23 cellular contexts compared by ENCODE assay signal in genomic region chr2:35443087-35443486, GRCh38.
"Had no signal": no experiment of that assay in that cellular context is flagged by ENCODE, and none has a peak within 500 bp of the region (broad histone marks: within the 10 kb centered on the region; RNA-seq: fewer than 3 reads in every experiment).

No MANE protein-coding gene starts in this region.

- H3K4me1 ChIP-seq: parathyroid adenoma, right lobe of liver, tibial artery had no signal

- FAIRE-seq: endothelial cell of umbilical vein, islet of Langerhans had no signal

- H3K27ac ChIP-seq: hepatocyte, parathyroid adenoma, right lobe of liver, skin epidermis, tibial artery had no signal

- H3K27me3 ChIP-seq: hepatocyte, right lobe of liver, tibial artery had no signal

- H3K4me2 ChIP-seq: hepatocyte had no signal

- H3K4me3 ChIP-seq: hepatocyte, right lobe of liver, skin epidermis, tibial artery had no signal

- H3K9ac ChIP-seq: parathyroid adenoma had no signal

- H3K9me3 ChIP-seq: right lobe of liver, tibial artery had no signal

- ATAC-seq: activated naive CD4-positive, alpha-beta T cell treated with anti-CD3 and anti-CD28 coated beads, Interleukin-2, amount 50 U/mL, for 72 hours; esophagus mucosa; right lobe of liver; stimulated activated effector memory CD8-positive, alpha-beta T cell treated with anti-CD3 and anti-CD28 coated beads, Interleukin-12 subunit alpha, Interleukin-12 subunit beta, amount 100 ng/mL, for 72 hours; stimulated activated naive CD8-positive, alpha-beta T cell treated with anti-CD3 and anti-CD28 coated beads, Interleukin-15, amount 100 ng/mL, for 72 hours; WTC11 had no signal

- DNase-seq: activated T-cell treated with anti-CD3 and anti-CD28 coated beads, Interleukin-2, amount 50 U/mL, for 1 hour; aorta; caudate nucleus; dermis blood vessel endothelial cell; effector memory CD4-positive, alpha-beta T cell; foreskin melanocyte; glutamatergic neuron; naive B cell; nucleus accumbens; right lobe of liver; stimulated activated CD4-positive, alpha-beta T cell treated with anti-CD3 and anti-CD28 coated beads, Interleukin-1b, Interleukin-23, amount 100 ng/mL, for 48 hours; stimulated activated naive CD8-positive, alpha-beta T cell treated with anti-CD3 and anti-CD28 coated beads, Interleukin-15, amount 100 ng/mL, for 72 hours; T-helper 9 cell; tibial artery had no signal

- H3K36me3 ChIP-seq: right lobe of liver, tibial artery had no signal
